In genomic region chr11:6799402-6799801, GRCh38 we compare ENCODE assay signal across 1 cellular context.
TF ChIP-seq lines count a peak whose summit lies in the region.

Gene OR6A2 (minus strand): TSS chr11:6799689. CDS start chr11:6795708, 3,981 bp downstream.

TF ChIP-seq in GM23338, 12 proteins besides CTCF, POLR2A, EP300 and RAD21 (continued from another document):
- no peak for TF ChIP-seq REST (IDR thresholded peaks at IDR 0.05; ENCODE audit: unreplicated experiment)
